Comparison of ENCODE assay signal across 8 cellular contexts in the genomic region with DNA sequence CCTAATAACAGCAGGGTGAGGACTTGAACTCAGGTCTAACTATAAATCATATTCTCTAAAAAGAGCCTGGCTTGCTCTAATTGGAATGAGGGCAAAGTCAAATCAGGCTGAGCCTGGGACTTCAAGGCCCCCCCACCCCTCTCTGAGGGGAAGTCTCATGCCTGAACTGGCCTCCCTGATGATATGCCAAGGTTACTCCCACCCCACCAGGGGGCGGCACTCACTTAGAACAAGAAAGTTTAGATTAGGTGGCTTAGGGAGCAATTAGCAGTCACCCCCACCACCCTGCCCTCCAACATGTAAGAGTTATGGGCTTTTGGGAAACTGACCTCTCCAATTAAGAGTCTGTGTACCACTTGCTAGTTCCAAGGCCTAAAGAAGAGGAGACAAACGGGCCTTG.
A peak's percentile ranks its signal among the peaks of the same experiment; 100 is the strongest.
DNase-seq lines count a peak whose midpoint lies in the region; ATAC-seq and TF ChIP-seq lines count a peak whose summit lies in the region.

No MANE protein-coding gene starts in this region.

- TF ChIP-seq CTCF in LNCaP clone FGC (IDR thresholded peaks at IDR 0.05; ENCODE audit: control insufficient read depth, extremely low read depth, insufficient read depth) (peak; percentile 28), choroid plexus epithelial cell (conservative IDR thresholded peaks at IDR 0.05; ENCODE audit: low read depth, low read length) (peak; percentile 62)

- no peak for ATAC-seq in HG02981 (IDR thresholded peaks at IDR 0.05; ENCODE audit: unreplicated experiment)

- H3K4me3 ChIP-seq in LNCaP clone FGC (ENCODE audit: low read depth, low read length), result no peak overlapping the region
- H3K4me3 ChIP-seq in choroid plexus epithelial cell (ENCODE audit: low read depth, low read length), result no peak overlapping the region

- DNase-seq in NCI-H1436 (lab: John Stamatoyannopoulos, UW), result peak; percentile 44
- no peak for DNase-seq in NCI-H1436 treated with DMSO at 0.1 percent for 48 hours (lab: John Stamatoyannopoulos, UW)
- DNase-seq in LNCaP clone FGC (ENCODE audit: low read depth), result no peak
- peak; percentile 66 for DNase-seq in activated CD4-positive, CD25-positive, alpha-beta regulatory T cell treated with anti-CD3 and anti-CD28 coated beads, Interleukin-2, amount 50 U/mL, for 72 hours
- DNase-seq in choroid plexus epithelial cell (ENCODE audit: low read depth), result peak; percentile 61
- peak; percentile 79 for DNase-seq in medulla oblongata (ENCODE audit: extremely low spot score)
- peak; percentile 55 for DNase-seq in stimulated activated CD8-positive, alpha-beta memory T cell treated with anti-CD3 and anti-CD28 coated beads, Interleukin-7, amount 100 ng/mL, for 24 hours (ENCODE audit: low read depth)

Comparison
In these comparisons a context has a peak if more than half of its experiments do, and no peak if none do; other contexts are left out.
1. DNase-seq: peak in NCI-H1436 (single experiment), activated CD4-positive, CD25-positive, alpha-beta regulatory T cell treated with anti-CD3 and anti-CD28 coated beads, Interleukin-2, amount 50 U/mL, for 72 hours (single experiment), choroid plexus epithelial cell (single experiment), medulla oblongata (single experiment) and stimulated activated CD8-positive, alpha-beta memory T cell treated with anti-CD3 and anti-CD28 coated beads, Interleukin-7, amount 100 ng/mL, for 24 hours (single experiment); none in NCI-H1436 treated with DMSO at 0.1 percent for 48 hours (single experiment) and LNCaP clone FGC (single experiment).